Comparison of ENCODE assay signal across 8 cellular contexts in genomic region chr4:165378763-165379631, GRCh38. TPM values are rescaled to one million over a fixed set of nuclear protein-coding genes. Genes with fewer than 3 reads are reported as not detected.
DNase-seq lines count a peak whose midpoint lies in the region; ATAC-seq and TF ChIP-seq lines count a peak whose summit lies in the region.

TSS of gene CPE (plus strand) at chr4:165379008. CDS start at chr4:165379222, 214 bp downstream.

- in situ Hi-C loops in IMR-90 (cut with MboI; ENCODE audit: low sequenced_read_pairs): no loop called here

- no peak within 1 kb of the TSS for H4K8ac ChIP-seq in IMR-90 (ENCODE audit: low read depth in 2 of 2, low read length in 2 of 2)

- H3K9ac ChIP-seq in IMR-90 (ENCODE audit: low read depth, low read length): no peak within 1 kb of the TSS
- no peak within 1 kb of the TSS for H3K9ac ChIP-seq in neural progenitor cell

- no peaks in the 10 kb centered on the region for H3K79me1 ChIP-seq in IMR-90 (ENCODE audit: low read depth in 1 of 2, low read length in 2 of 2)

- TF ChIP-seq POLR2A in IMR-90 (IDR thresholded peaks at IDR 0.05; ENCODE audit: low read depth, low read length) (no peak), gastroesophageal sphincter (IDR thresholded peaks at IDR 0.05) (peak; percentile 83 to 85)

- H3K4me3 Mint-ChIP-seq in Calu3 (ENCODE audit: low read depth, unreplicated experiment): peak within 1 kb of the TSS; percentile 76
- H3K4me3 Mint-ChIP-seq in activated naive CD8-positive, alpha-beta T cell: peak within 1 kb of the TSS; percentile 81
- peak within 1 kb of the TSS; percentile 91 for H3K4me3 Mint-ChIP-seq in neural progenitor cell

- dilution Hi-C loops in IMR-90 (cut with HindIII; ENCODE audit: low sequenced_read_pairs, unreplicated experiment): no loop called here

- no peak within 1 kb of the TSS for H3K56ac ChIP-seq in IMR-90 (ENCODE audit: extremely low read depth, insufficient read depth, low read length)

- TF ChIP-seq RAD21 in IMR-90 (IDR thresholded peaks at IDR 0.05; ENCODE audit: low read length): no peak; the same call in 1 of the 2 replicates

- 0% methylated on average over 15 of the region's 82 CpGs; no CpG with 5 or more reads in 1 of the 2 experiments for WGBS in IMR-90 (ENCODE audit: extremely low coverage in 2 of 2, insufficient read length in 1 of 2), 2 experiments
- WGBS in gastroesophageal sphincter (ENCODE audit: low coverage in 1 of 2), 2 donors: 0% methylated on average over 4 of the region's 82 CpGs

- H2AK5ac ChIP-seq in IMR-90 (ENCODE audit: low read depth, low read length): no peak within 1 kb of the TSS

- H3K27me3 ChIP-seq in IMR-90 (ENCODE audit: control insufficient read depth, insufficient read depth, low read length) (peaks cover 2% of the 10 kb centered on the region; the same call in 1 of the 2 replicates), gastroesophageal sphincter (no peaks in the 10 kb centered on the region), neural progenitor cell (peaks cover 64% of the 10 kb centered on the region)

- H4K20me1 ChIP-seq in IMR-90 (ENCODE audit: insufficient read depth, low read length) (no peaks in the 10 kb centered on the region), neural progenitor cell (ENCODE audit: low read depth) (peaks cover 35% of the 10 kb centered on the region)

- no peak within 1 kb of the TSS for H2BK5ac ChIP-seq in IMR-90 (ENCODE audit: low read depth, low read length, poor library complexity, severe bottlenecking)

- H4K91ac ChIP-seq in IMR-90 (ENCODE audit: insufficient read depth, low read depth, low read length): no peak within 1 kb of the TSS

- H3K36me3 Mint-ChIP-seq in Calu3 (ENCODE audit: insufficient read depth, unreplicated experiment) (peaks cover 7% of the 10 kb centered on the region), neural progenitor cell (no peaks in the 10 kb centered on the region)
- no peaks in the 10 kb centered on the region for H3K36me3 Mint-ChIP-seq in activated naive CD8-positive, alpha-beta T cell

- H3K14ac ChIP-seq in IMR-90 (replicated peaks; ENCODE audit: low read depth, low read length): no peak within 1 kb of the TSS

- H3F3A ChIP-seq in neural progenitor cell (ENCODE audit: low read depth): peaks cover 26% of the 10 kb centered on the region

- DNase-seq in Calu3: peak; percentile 78
- DNase-seq in IMR-90: peak; percentile 44
- peak; percentile 85 to 88 for DNase-seq in SHP77 (lab: John Stamatoyannopoulos, UW)
- DNase-seq in neural progenitor cell (ENCODE audit: low spot score): peak; percentile 90
- peak; percentile 77 for DNase-seq in superior temporal gyrus (ENCODE audit: extremely low spot score)

- ATAC-seq in GM21528 (IDR thresholded peaks at IDR 0.05; ENCODE audit: low FRiP score, unreplicated experiment) (peak; percentile 85), IMR-90 (ENCODE audit: low read depth) (peak; percentile 99), gastroesophageal sphincter (peak; percentile 96)

- peak within 1 kb of the TSS; percentile 46 for H3K4me3 ChIP-seq in IMR-90 (ENCODE audit: insufficient read depth, low read depth, low read length)
- peak within 1 kb of the TSS; percentile 50 to 82 for H3K4me3 ChIP-seq in gastroesophageal sphincter
- peak within 1 kb of the TSS; percentile 53 for H3K4me3 ChIP-seq in neural progenitor cell

- no peaks in the 10 kb centered on the region for H3K4me1 Mint-ChIP-seq in Calu3 (ENCODE audit: low read depth, unreplicated experiment)
- peaks cover 6% of the 10 kb centered on the region for H3K4me1 Mint-ChIP-seq in activated naive CD8-positive, alpha-beta T cell (ENCODE audit: low read depth)
- H3K4me1 Mint-ChIP-seq in neural progenitor cell: peaks cover 47% of the 10 kb centered on the region

- TF ChIP-seq EP300 in gastroesophageal sphincter (IDR thresholded peaks at IDR 0.05): no peak

- no peaks in the 10 kb centered on the region for H3K9me1 ChIP-seq in IMR-90 (ENCODE audit: insufficient read depth, low read length)

- H2BK20ac ChIP-seq in IMR-90 (ENCODE audit: low read depth, low read length): no peak within 1 kb of the TSS

- H3K9me3 ChIP-seq in IMR-90 (ENCODE audit: control insufficient read depth, insufficient read depth, low read length): no peaks in the 10 kb centered on the region
- peaks cover 0 to 12% (median 0%) of the 10 kb centered on the region in 3 donors for H3K9me3 ChIP-seq in gastroesophageal sphincter
- H3K9me3 ChIP-seq in neural progenitor cell (ENCODE audit: low read depth): no peaks in the 10 kb centered on the region

- H2AK9ac ChIP-seq in IMR-90 (replicated peaks; ENCODE audit: low read depth, low read length, poor library complexity): peak within 1 kb of the TSS; percentile 52

- peak; percentile 37 for TF ChIP-seq CTCF in Calu3 (IDR thresholded peaks at IDR 0.05; ENCODE audit: unreplicated experiment)
- TF ChIP-seq CTCF in IMR-90 (conservative IDR thresholded peaks at IDR 0.05; ENCODE audit: low read depth, low read length): peak; percentile 45
- peak; percentile 47 to 85 (median 62) for TF ChIP-seq CTCF in gastroesophageal sphincter (IDR thresholded peaks at IDR 0.05)
- peak; percentile 38 for TF ChIP-seq CTCF in neural progenitor cell (IDR thresholded peaks at IDR 0.05)

- no peaks in the 10 kb centered on the region for H3K79me2 ChIP-seq in neural progenitor cell (ENCODE audit: low read depth)

- H2AFZ ChIP-seq in IMR-90 (replicated peaks; ENCODE audit: low read length, poor library complexity) (peak within 1 kb of the TSS; percentile 93), neural progenitor cell (replicated peaks) (peak within 1 kb of the TSS; percentile 74)

- BruUV-seq in Calu3 (replicated peaks; lab: Mats Ljungman, UMichigan): no TSS peak
- BruUV-seq in IMR-90 (replicated peaks; lab: Mats Ljungman, UMichigan): no TSS peak

- no peak within 1 kb of the TSS for H2BK120ac ChIP-seq in IMR-90 (ENCODE audit: low read depth, low read length)

- POLR2A ChIA-PET in IMR-90 (lab: Charles Lee; ENCODE audit: unreplicated experiment): no interaction called here

- no peak within 1 kb of the TSS for H3K4ac ChIP-seq in IMR-90 (ENCODE audit: low read depth, low read length)

- peak within 1 kb of the TSS; percentile 98 for H3K4me2 ChIP-seq in IMR-90 (ENCODE audit: low read depth, low read length)
- peak within 1 kb of the TSS; percentile 77 for H3K4me2 ChIP-seq in neural progenitor cell

- no peak within 1 kb of the TSS for H2BK15ac ChIP-seq in IMR-90 (ENCODE audit: low read depth, low read length)

- H3K27ac ChIP-seq in IMR-90 (ENCODE audit: insufficient read depth, low read length): no peak within 1 kb of the TSS
- H3K27ac ChIP-seq in gastroesophageal sphincter: peak within 1 kb of the TSS; percentile 55 to 91 (median 85)
- no peak within 1 kb of the TSS for H3K27ac ChIP-seq in neural progenitor cell

- intact Hi-C loops in Calu3 (cut with micrococcal nuclease; ENCODE audit: unreplicated experiment) (no loop called here), IMR-90 (cut with micrococcal nuclease) (loop anchor here (2.0 kb wide), 1 partner anchor 52 kb away; the partner anchor contains the start of gene MSMO1)

- H3K27ac Mint-ChIP-seq in Calu3 (ENCODE audit: unreplicated experiment) (no peak within 1 kb of the TSS), neural progenitor cell (peak within 1 kb of the TSS; percentile 27)
- H3K27ac Mint-ChIP-seq in activated naive CD8-positive, alpha-beta T cell: no peak within 1 kb of the TSS

- CTCF ChIA-PET in Calu3 (lab: Charles Lee): interaction anchor here (1.2 kb wide), 1 partner anchor 23 kb away, joined by 3 read pairs; no protein-coding TSS in a partner anchor
- CTCF ChIA-PET in IMR-90 (lab: Yijun Ruan, JAX): interaction anchor here (0.8 to 1.5 kb wide), 4 partner anchors 10 to 66 kb away, joined by 3 to 6 read pairs (median 4); no protein-coding TSS in a partner anchor

- H3K23ac ChIP-seq in IMR-90 (ENCODE audit: low read depth, low read length): 0 out of 2 replicates have a peak within 1 kb of the TSS, but pooled peaks have one; percentile 51

- no peaks in the 10 kb centered on the region for H3K4me1 ChIP-seq in IMR-90 (ENCODE audit: control insufficient read depth, insufficient read depth, low read length)
- H3K4me1 ChIP-seq in gastroesophageal sphincter: peaks cover 0 to 42% (median 0%) of the 10 kb centered on the region in 3 donors
- peaks cover 43% of the 10 kb centered on the region for H3K4me1 ChIP-seq in neural progenitor cell

- H3K18ac ChIP-seq in IMR-90 (ENCODE audit: low read depth, low read length): no peak within 1 kb of the TSS

- H3K27me3 Mint-ChIP-seq in Calu3 (ENCODE audit: unreplicated experiment): no peaks in the 10 kb centered on the region
- H3K27me3 Mint-ChIP-seq in activated naive CD8-positive, alpha-beta T cell: peaks cover 31% of the 10 kb centered on the region
- no peaks in the 10 kb centered on the region for H3K27me3 Mint-ChIP-seq in neural progenitor cell (ENCODE audit: insufficient read depth, low read depth)

- H3K36me3 ChIP-seq in IMR-90 (ENCODE audit: control insufficient read depth, insufficient read depth, low read length) (no peaks in the 10 kb centered on the region), gastroesophageal sphincter (no peaks in the 10 kb centered on the region), neural progenitor cell (no peaks in the 10 kb centered on the region)

- H4K5ac ChIP-seq in IMR-90 (ENCODE audit: low read depth, low read length): no peak within 1 kb of the TSS

- H3K9me3 Mint-ChIP-seq in Calu3 (ENCODE audit: low read depth, unreplicated experiment) (no peaks in the 10 kb centered on the region), neural progenitor cell (no peaks in the 10 kb centered on the region)
- peaks cover 5% of the 10 kb centered on the region for H3K9me3 Mint-ChIP-seq in activated naive CD8-positive, alpha-beta T cell (ENCODE audit: low read depth)

TF ChIP-seq in IMR-90, 13 proteins besides CTCF, POLR2A, EP300 and RAD21 (continues in another document):
- TF ChIP-seq MXI1 (IDR thresholded peaks at IDR 0.05; ENCODE audit: borderline replicate concordance, low read depth, low read length) (no peak), MAZ (IDR thresholded peaks at IDR 0.05; ENCODE audit: borderline replicate concordance, low read depth, low read length) (peak; percentile 35; the same call in 1 of the 2 replicates), RCOR1 (IDR thresholded peaks at IDR 0.05; ENCODE audit: insufficient replicate concordance, low read length) (no peak), BHLHE40 (IDR thresholded peaks at IDR 0.05; ENCODE audit: low read depth, low read length) (peak; percentile 81; the same call in 1 of the 2 replicates)

RNA-seq across cellular contexts. Expression of gene CPE, which starts in this region (rescaled TPM):
- total RNA-seq in Calu3 (2022) (4.1 and 4.7 TPM in 2 replicates), IMR-90 (2012; rRNA removed) (3.6 and 4.4 TPM in 2 replicates), gastroesophageal sphincter (100 to 1,000 TPM; 126 to 272 (median 201) TPM), neural progenitor cell (ENCODE audit: low replicate concordance) (43.6 and 47.4 TPM in 2 replicates)
- polyA plus RNA-seq in IMR-90 (2012; rRNA removed): 11.8 and 13.5 TPM in 2 replicates
- polyA plus RNA-seq in IMR-90 (2012; cell fraction: cytosol; rRNA removed): 5.8 and 8.0 TPM in 2 replicates
- 1.5 and 4.2 TPM in 2 replicates for polyA plus RNA-seq in IMR-90 (2012; cell fraction: nucleus; rRNA removed; ENCODE audit: low replicate concordance)

Comparison
In these comparisons a context has a peak if more than half of its experiments do, and no peak if none do; other contexts are left out.
1. H3K27ac ChIP-seq: peak in gastroesophageal sphincter (4 of 4); none in IMR-90 (single experiment) and neural progenitor cell (single experiment).
2. Peak in every context shown above with its lines, with median percentiles within 50 percentile points of each other: DNase-seq, H3K4me3 Mint-ChIP-seq, CTCF ChIP-seq, ATAC-seq and H3K4me3 ChIP-seq.